18 cellular contexts compared by ENCODE assay signal in genomic region chr10:3476640-3477448, GRCh38.
DNase-seq lines count a peak whose midpoint lies in the region; ATAC-seq and TF ChIP-seq lines count a peak whose summit lies in the region.
"Had no signal": no experiment of that assay in that cellular context is flagged by ENCODE, and none has a peak within 500 bp of the region (broad histone marks: within the 10 kb centered on the region; RNA-seq: fewer than 3 reads in every experiment).

No MANE protein-coding gene starts in this region.

- H3K9me3 ChIP-seq in AG04450 (ENCODE audit: control insufficient read depth, insufficient read depth, low read length), result peaks cover 6% of the 10 kb centered on the region
- H3K9me3 ChIP-seq in SK-N-SH, result no peaks in the 10 kb centered on the region
- peaks cover 1 to 14% of the 10 kb centered on the region in 2 donors for H3K9me3 ChIP-seq in neuronal stem cell (replicated peaks in 1 of 2; ENCODE audit: control insufficient read depth in 2 of 2, insufficient read depth in 1 of 2, low read depth in 1 of 2, low read length in 2 of 2)
- no peaks in the 10 kb centered on the region for H3K9me3 ChIP-seq in CD8-positive, alpha-beta memory T cell (ENCODE audit: low read length)
- no peaks in the 10 kb centered on the region for H3K9me3 ChIP-seq in ovary
- no peaks in the 10 kb centered on the region for H3K9me3 ChIP-seq in upper lobe of right lung

- no peaks in the 10 kb centered on the region for H4K20me1 ChIP-seq in SK-N-SH (ENCODE audit: insufficient read depth)

- TF ChIP-seq RAD21 in SK-N-SH (IDR thresholded peaks at IDR 0.05; ENCODE audit: low read length), result no peak

- H3F3A ChIP-seq in SK-N-SH (replicated peaks; ENCODE audit: insufficient read depth), result peaks cover 2% of the 10 kb centered on the region

- no peaks in the 10 kb centered on the region for H3K9me2 ChIP-seq in SK-N-SH

- no peak overlapping the region for H2BK5ac ChIP-seq in neuronal stem cell (ENCODE audit: low read length)

- CTCF ChIA-PET in AG04450 (lab: Charles Lee) (no interaction called here), SK-N-SH (lab: Yijun Ruan, JAX) (interaction anchor here (0.8 to 1.6 kb wide), 2 partner anchors 9 to 16 kb away, joined by 3 to 4 read pairs; no protein-coding TSS in a partner anchor)
- CTCF ChIA-PET in CD8-positive, alpha-beta memory T cell (lab: Charles Lee), result no interaction called here

- H3K18ac ChIP-seq in neuronal stem cell (ENCODE audit: low read length), result peak overlapping the region; percentile 74

- H3K27ac Mint-ChIP-seq in CD8-positive, alpha-beta memory T cell, result peak overlapping the region in 2 of 8 donors; percentile 21 to 33
- H3K27ac Mint-ChIP-seq: activated CD8-positive, alpha-beta T cell treated with anti-CD3 and anti-CD28 coated beads, Interleukin-2, amount 10 ng/mL, durations not matched to agents 7 days and 5 days; natural killer cell had no signal

- ATAC-seq in GM18909 (IDR thresholded peaks at IDR 0.05; ENCODE audit: poor library complexity, unreplicated experiment), result no peak
- ATAC-seq in upper lobe of right lung, result no peak
- ATAC-seq: activated CD8-positive, alpha-beta T cell treated with anti-CD3 and anti-CD28 coated beads, Interleukin-2, amount 10 ng/mL, durations not matched to agents 7 days and 5 days had no signal

- H4K8ac ChIP-seq in neuronal stem cell (ENCODE audit: low read depth, low read length), result no peak overlapping the region

- H3K27me3 Mint-ChIP-seq in CD8-positive, alpha-beta memory T cell, result peaks cover 4 to 8% of the 10 kb centered on the region in 2 donors

- H3K9ac ChIP-seq in SK-N-SH (no peak overlapping the region), neuronal stem cell (ENCODE audit: low read depth, low read length, poor library complexity) (no peak overlapping the region)

- H3K79me1 ChIP-seq in neuronal stem cell (ENCODE audit: low read depth, low read length), result no peaks in the 10 kb centered on the region

- no peaks in the 10 kb centered on the region for H3K36me3 Mint-ChIP-seq in CD8-positive, alpha-beta memory T cell
- H3K36me3 Mint-ChIP-seq: natural killer cell had no signal

- H3K79me2 ChIP-seq in SK-N-SH (ENCODE audit: insufficient read depth), result no peaks in the 10 kb centered on the region

- H3K4ac ChIP-seq in neuronal stem cell (ENCODE audit: low read length), result no peak overlapping the region

- no peak overlapping the region for H2BK15ac ChIP-seq in neuronal stem cell (ENCODE audit: low read length)

- H3K14ac ChIP-seq in neuronal stem cell (ENCODE audit: low read length), result no peak overlapping the region

- no peak overlapping the region for H3K4me3 ChIP-seq in AG04450 (ENCODE audit: low read depth, low read length)
- H3K4me3 ChIP-seq in SK-N-SH (ENCODE audit: low read depth in 2 of 2, low read length in 1 of 2), result no peak overlapping the region
- no peak overlapping the region for H3K4me3 ChIP-seq in neuronal stem cell (ENCODE audit: low read length in 2 of 2)
- H3K4me3 ChIP-seq in CD8-positive, alpha-beta memory T cell (ENCODE audit: low read length), result no peak overlapping the region
- H3K4me3 ChIP-seq in ovary, result no peak overlapping the region
- no peak overlapping the region for H3K4me3 ChIP-seq in upper lobe of right lung

- DNase-seq in AG04450 (ENCODE audit: low read depth, low spot score) (no peak), SK-N-SH (no peak), epithelial cell of prostate (ENCODE audit: low read depth, low spot score) (no peak), neuronal stem cell (ENCODE audit: low spot score) (no peak), ovary (no peak), upper lobe of right lung (no peak)
- DNase-seq in CD8-positive, alpha-beta memory T cell, result no peak
- DNase-seq: activated CD8-positive, alpha-beta T cell treated with anti-CD3 and anti-CD28 coated beads, Interleukin-2, amount 10 ng/mL, durations not matched to agents 7 days and 5 days; activated T-cell treated with anti-CD3 and anti-CD28 coated beads, Interleukin-2, amount 50 U/mL, for 72 hours; cerebellar nuclear complex; Karpas-422; natural killer cell; NCI-H1105 treated with DMSO at 0.1 percent for 48 hours; NCI-H2171 treated with DMSO at 0.1 percent for 48 hours; stimulated activated naive CD8-positive, alpha-beta T cell treated with anti-CD3 and anti-CD28 coated beads, Interleukin-15, Interleukin-2, amounts not matched to agents 100 U/mL and 50 U/mL, for 24 hours; T-helper 1 cell; WERI-Rb-1 had no signal

- intact Hi-C loops in ovary (cut with DNase I) (loop anchor here in 1 of 4 donors (10.0 kb wide), 1 partner anchor 788 kb away; no protein-coding TSS in a partner anchor), upper lobe of right lung (cut with DNase I) (no loop called here)

- no peak for TF ChIP-seq POLR2A in ovary (IDR thresholded peaks at IDR 0.05)

- no peak overlapping the region for H3K4me3 Mint-ChIP-seq in CD8-positive, alpha-beta memory T cell
- H3K4me3 Mint-ChIP-seq: activated CD8-positive, alpha-beta T cell treated with anti-CD3 and anti-CD28 coated beads, Interleukin-2, amount 10 ng/mL, durations not matched to agents 7 days and 5 days; natural killer cell had no signal

- H3K4me2 ChIP-seq in SK-N-SH (no peak overlapping the region), neuronal stem cell (ENCODE audit: insufficient read depth, low read length, poor library complexity, severe bottlenecking) (no peak overlapping the region)

- no peak overlapping the region for H2AK5ac ChIP-seq in neuronal stem cell (ENCODE audit: low read depth, low read length)

- TF ChIP-seq EP300 in SK-N-SH (IDR thresholded peaks at IDR 0.05; ENCODE audit: borderline replicate concordance in 1 of 2, low read depth in 1 of 2, low read length in 1 of 2) (no peak), ovary (IDR thresholded peaks at IDR 0.05) (no peak)

- POLR2A ChIA-PET in AG04450 (lab: Yijun Ruan, JAX) (no interaction called here), SK-N-SH (lab: Yijun Ruan, JAX) (interaction anchor here (1.0 kb wide), 1 partner anchor 308 kb away, joined by 3 read pairs; the partner anchor contains the start of gene KLF6)
- POLR2A ChIA-PET in CD8-positive, alpha-beta memory T cell (lab: Charles Lee), result no interaction called here

- no peak overlapping the region for H2BK12ac ChIP-seq in neuronal stem cell (ENCODE audit: low read length)

- no peak overlapping the region for H3K23ac ChIP-seq in neuronal stem cell (ENCODE audit: low read depth, low read length, poor library complexity)

- H3K27ac ChIP-seq in AG04450 (ENCODE audit: low read depth, low read length), result no peak overlapping the region
- no peak overlapping the region for H3K27ac ChIP-seq in SK-N-SH (ENCODE audit: low read depth in 2 of 2, low read length in 1 of 2)
- H3K27ac ChIP-seq in epithelial cell of prostate, result peak overlapping the region; percentile 83
- no peak overlapping the region for H3K27ac ChIP-seq in neuronal stem cell (replicated peaks; ENCODE audit: low read length)
- no peak overlapping the region for H3K27ac ChIP-seq in CD8-positive, alpha-beta memory T cell (ENCODE audit: low read depth, low read length)
- H3K27ac ChIP-seq in ovary, result no peak overlapping the region
- no peak overlapping the region for H3K27ac ChIP-seq in upper lobe of right lung
- H3K27ac ChIP-seq: WERI-Rb-1 had no signal

- H3K9me3 Mint-ChIP-seq in CD8-positive, alpha-beta memory T cell, result no peaks in the 10 kb centered on the region
- H3K9me3 Mint-ChIP-seq: activated T-cell treated with anti-CD3 and anti-CD28 coated beads, Interleukin-2, amount 50 U/mL, for 72 hours; natural killer cell had no signal

- H3K36me3 ChIP-seq in SK-N-SH (replicated peaks in 1 of 2; ENCODE audit: control insufficient read depth in 1 of 2, insufficient read depth in 2 of 2, low read length in 1 of 2), result no peaks in the 10 kb centered on the region
- no peaks in the 10 kb centered on the region for H3K36me3 ChIP-seq in neuronal stem cell (replicated peaks in 1 of 2; ENCODE audit: control insufficient read depth in 2 of 2, insufficient read depth in 2 of 2, low read length in 2 of 2)
- H3K36me3 ChIP-seq in CD8-positive, alpha-beta memory T cell (ENCODE audit: insufficient read depth, low read length), result no peaks in the 10 kb centered on the region
- no peaks in the 10 kb centered on the region for H3K36me3 ChIP-seq in ovary
- no peaks in the 10 kb centered on the region for H3K36me3 ChIP-seq in upper lobe of right lung
- H3K36me3 ChIP-seq: WERI-Rb-1 had no signal

- no peaks in the 10 kb centered on the region for H3K27me3 ChIP-seq in AG04450 (ENCODE audit: control insufficient read depth, insufficient read depth, low read length)
- H3K27me3 ChIP-seq in SK-N-SH (ENCODE audit: insufficient read depth), result no peaks in the 10 kb centered on the region
- H3K27me3 ChIP-seq in neuronal stem cell (ENCODE audit: control insufficient read depth in 3 of 3, insufficient read depth in 3 of 3, low read depth in 1 of 3, low read length in 3 of 3), result no peaks in the 10 kb centered on the region
- no peaks in the 10 kb centered on the region for H3K27me3 ChIP-seq in CD8-positive, alpha-beta memory T cell (ENCODE audit: insufficient read depth, low read length, poor library complexity, severe bottlenecking)
- H3K27me3 ChIP-seq in ovary, result no peaks in the 10 kb centered on the region
- H3K27me3 ChIP-seq in upper lobe of right lung, result no peaks in the 10 kb centered on the region

- peaks cover 13 to 20% (median 18%) of the 10 kb centered on the region in 3 donors for H3K4me1 Mint-ChIP-seq in CD8-positive, alpha-beta memory T cell

- WGBS in SK-N-SH (ENCODE audit: low lambda C conversion rate), result 93% methylated on average over 12 of the region's 12 CpGs
- WGBS in neuronal stem cell (ENCODE audit: extremely low coverage in 2 of 2, insufficient read length in 2 of 2, insufficient replicate concordance in 1 of 2), 2 donors, result no CpG with 5 or more reads among the region's 12 CpGs
- WGBS in ovary, 3 donors, result 87 to 90% (median 90%) methylated on average over 12 of the region's 12 CpGs

- no peak overlapping the region for H4K91ac ChIP-seq in neuronal stem cell (ENCODE audit: low read depth, low read length, poor library complexity)

- H2BK120ac ChIP-seq in neuronal stem cell (ENCODE audit: low read depth, low read length), result no peak overlapping the region

- TF ChIP-seq CTCF in AG04450 (IDR thresholded peaks at IDR 0.05; ENCODE audit: low read depth, low read length), result peak; percentile 17; the same call in 1 of the 2 replicates
- peak; percentile 34; the same call in 1 of the 2 replicates for TF ChIP-seq CTCF in SK-N-SH (IDR thresholded peaks at IDR 0.05)
- TF ChIP-seq CTCF in ovary (IDR thresholded peaks at IDR 0.05), result no peak
- TF ChIP-seq CTCF in upper lobe of right lung (IDR thresholded peaks at IDR 0.05), result no peak

- no peak overlapping the region for H2AFZ ChIP-seq in SK-N-SH (ENCODE audit: low read depth)
- no peak overlapping the region for H2AFZ ChIP-seq in neuronal stem cell (ENCODE audit: low read length)

- H3K4me1 ChIP-seq in SK-N-SH (ENCODE audit: control insufficient read depth in 1 of 2, insufficient read depth in 2 of 2, low read depth in 1 of 2, low read length in 1 of 2) (peaks cover 0 to 2% of the 10 kb centered on the region in 2 experiments; a peak in 1 of 4 replicates), neuronal stem cell (ENCODE audit: control insufficient read depth in 2 of 2, insufficient read depth in 1 of 2, low read depth in 1 of 2, low read length in 2 of 2) (peaks cover 3% of the 10 kb centered on the region in 2 donors), ovary (ENCODE audit: insufficient read depth) (peaks cover 4% of the 10 kb centered on the region), upper lobe of right lung (peaks cover 17% of the 10 kb centered on the region)
- peaks cover 13% of the 10 kb centered on the region for H3K4me1 ChIP-seq in CD8-positive, alpha-beta memory T cell (ENCODE audit: insufficient read depth, low read length)

Comparison
In these comparisons a context has a peak if more than half of its experiments do, and no peak if none do; other contexts are left out.
1. CTCF ChIP-seq: peak in AG04450 (single experiment) and SK-N-SH (single experiment); none in ovary (0 of 3) and upper lobe of right lung (single experiment).